In genomic region chr9:104746798-104747197, GRCh38 we compare ENCODE assay signal across 1 cellular context.
TF ChIP-seq lines count a peak whose summit lies in the region.

No MANE protein-coding gene starts in this region.

TF ChIP-seq in H1, 55 proteins besides CTCF, POLR2A, EP300 and RAD21:
- TF ChIP-seq NANOG (IDR thresholded peaks at IDR 0.05; ENCODE audit: insufficient read depth, low read depth, low read length, poor library complexity, severe bottlenecking) (no peak), BRCA1 (IDR thresholded peaks at IDR 0.05; ENCODE audit: low read depth, low read length) (no peak), KDM5A (IDR thresholded peaks at IDR 0.05; ENCODE audit: low read length) (no peak)
